Comparison of ENCODE assay signal across 7 cellular contexts in genomic region chr16:3022697-3023414, GRCh38. TPM values are rescaled to one million over a fixed set of nuclear protein-coding genes. Genes with fewer than 3 reads are reported as not detected.
DNase-seq lines count a peak whose midpoint lies in the region; ATAC-seq and TF ChIP-seq lines count a peak whose summit lies in the region.

No MANE protein-coding gene starts in this region.

- TF ChIP-seq POLR2A in ovary (IDR thresholded peaks at IDR 0.05) = no peak

- no peaks in the 10 kb centered on the region for H3K9me3 ChIP-seq in HAP-1
- no peaks in the 10 kb centered on the region for H3K9me3 ChIP-seq in SK-N-SH
- H3K9me3 ChIP-seq in ovary = no peaks in the 10 kb centered on the region

- CTCF ChIA-PET in SK-N-SH (lab: Yijun Ruan, JAX) = interaction anchor here (0.7 to 8.5 kb wide), 6 partner anchors 9 to 66 kb away, joined by 3 to 111 read pairs (median 4); no protein-coding TSS in a partner anchor

- 7% methylated on average over 8 of the region's 8 CpGs for WGBS in SK-N-SH (ENCODE audit: low lambda C conversion rate)
- 12 to 26% (median 20%) methylated on average over 8 of the region's 8 CpGs for WGBS in ovary, 3 donors

- POLR2A ChIA-PET in SK-N-SH (lab: Yijun Ruan, JAX) = no interaction called here

- DNase-seq in HAP-1 (ENCODE audit: low spot score in 2 of 2) (peak in 1 of 2 experiments; percentile 58), SK-N-SH (no peak), epithelial cell of proximal tubule (ENCODE audit: low read depth) (no peak), ovary (peak in 1 of 5 donors; percentile 53), sciatic nerve (ENCODE audit: low spot score) (no peak), iPS-NIHi11 (ENCODE audit: low spot score) (no peak)

- intact Hi-C loops in ovary (cut with DNase I) (loop anchor here in 1 of 4 donors (10.0 kb wide), 1 partner anchor 262 kb away; the partner anchor contains the start of gene ZNF263), sciatic nerve (cut with DNase I) (no loop called here)

- H2AFZ ChIP-seq in SK-N-SH (ENCODE audit: low read depth) = no peak overlapping the region

- TF ChIP-seq EP300 in SK-N-SH (IDR thresholded peaks at IDR 0.05; ENCODE audit: borderline replicate concordance in 1 of 2, low read depth in 1 of 2, low read length in 1 of 2) (no peak), ovary (IDR thresholded peaks at IDR 0.05) (no peak)

- H3K9me2 ChIP-seq in SK-N-SH = no peaks in the 10 kb centered on the region

- TF ChIP-seq CTCF in SK-N-SH (IDR thresholded peaks at IDR 0.05) (no peak), epithelial cell of proximal tubule (conservative IDR thresholded peaks at IDR 0.05; ENCODE audit: low read depth, low read length) (no peak), ovary (IDR thresholded peaks at IDR 0.05) (no peak)

- H3K9ac ChIP-seq in SK-N-SH = peak overlapping the region; percentile 100

- ATAC-seq in sciatic nerve = no peak
- ATAC-seq in HG03196 (IDR thresholded peaks at IDR 0.05; ENCODE audit: unreplicated experiment) = no peak

- TF ChIP-seq RAD21 in SK-N-SH (IDR thresholded peaks at IDR 0.05; ENCODE audit: low read length) = no peak

- peaks cover 23% of the 10 kb centered on the region for H3K4me1 ChIP-seq in HAP-1
- H3K4me1 ChIP-seq in SK-N-SH (ENCODE audit: control insufficient read depth in 1 of 2, insufficient read depth in 2 of 2, low read depth in 1 of 2, low read length in 1 of 2) = peaks cover 8 to 33% of the 10 kb centered on the region in 2 experiments; a peak in 3 of 4 replicates
- peaks cover 21% of the 10 kb centered on the region for H3K4me1 ChIP-seq in ovary (ENCODE audit: insufficient read depth)

- in situ Hi-C loops in HAP-1 (cut with MboI; ENCODE audit: low sequenced_read_pairs) = loop anchor here (5.0 kb wide), 1 partner anchor 51 kb away; no protein-coding TSS in a partner anchor

- peak overlapping the region; percentile 99 for H3K4me2 ChIP-seq in SK-N-SH

- H3K27me3 ChIP-seq in HAP-1 (ENCODE audit: low read depth) (no peaks in the 10 kb centered on the region), SK-N-SH (ENCODE audit: insufficient read depth) (no peaks in the 10 kb centered on the region), ovary (no peaks in the 10 kb centered on the region)

- H3F3A ChIP-seq in SK-N-SH (replicated peaks; ENCODE audit: insufficient read depth) = peaks cover 51% of the 10 kb centered on the region

- peaks cover 11% of the 10 kb centered on the region; the same call in 1 of the 2 replicates for H3K79me2 ChIP-seq in SK-N-SH (ENCODE audit: insufficient read depth)

- H3K36me3 ChIP-seq in HAP-1 (replicated peaks) (peaks cover 26% of the 10 kb centered on the region), SK-N-SH (replicated peaks in 1 of 2; ENCODE audit: control insufficient read depth in 1 of 2, insufficient read depth in 2 of 2, low read length in 1 of 2) (peaks cover 21 to 26% of the 10 kb centered on the region in 2 experiments), ovary (no peaks in the 10 kb centered on the region)

- H4K20me1 ChIP-seq in SK-N-SH (ENCODE audit: insufficient read depth) = peaks cover 10% of the 10 kb centered on the region

- peak overlapping the region; percentile 94 to 99 for H3K27ac ChIP-seq in SK-N-SH (ENCODE audit: low read depth in 2 of 2, low read length in 1 of 2)
- H3K27ac ChIP-seq in ovary = peak overlapping the region; percentile 91 to 92

- H3K4me3 ChIP-seq in HAP-1 (peak overlapping the region; percentile 90), SK-N-SH (ENCODE audit: low read depth in 2 of 2, low read length in 1 of 2) (peak overlapping the region; percentile 80 to 88), epithelial cell of proximal tubule (ENCODE audit: low read depth, low read length) (peak overlapping the region; percentile 81), ovary (peak overlapping the region; percentile 76)

TF ChIP-seq in SK-N-SH, 30 proteins besides CTCF, POLR2A, EP300 and RAD21:
- TF ChIP-seq MEF2A (IDR thresholded peaks at IDR 0.05; ENCODE audit: borderline replicate concordance, low read depth) (peak; percentile 31; the same call in 1 of the 2 replicates), ELF1 (IDR thresholded peaks at IDR 0.05) (peak; percentile 8; the same call in 1 of the 2 replicates), ZBTB33 (IDR thresholded peaks at IDR 0.05; ENCODE audit: borderline replicate concordance, low read depth) (0 out of 2 replicates have a peak, but pooled peaks have one; percentile 18), YY1 (IDR thresholded peaks at IDR 0.05; ENCODE audit: low read depth) (no peak; the same call in 1 of the 2 replicates), GABPA (IDR thresholded peaks at IDR 0.05; ENCODE audit: low read depth) (no peak), FOXM1 (IDR thresholded peaks at IDR 0.05; ENCODE audit: low read depth) (0 out of 2 replicates have a peak, but pooled peaks have one; percentile 9)

RNA-seq across cellular contexts. Expression of gene HCFC1R1, which starts 0.9 kb away (rescaled TPM):
- 34.7 and 54.9 TPM in 2 replicates for polyA plus RNA-seq in SK-N-SH (2012; rRNA removed)
- polyA plus RNA-seq in SK-N-SH (2012; cell fraction: cytosol; rRNA removed) = 28.1 and 29.7 TPM in 2 replicates
- polyA plus RNA-seq in SK-N-SH (2012; cell fraction: nucleus; rRNA removed) = 22.2 and 40.4 TPM in 2 replicates
- 14.3 and 39.0 TPM in 2 replicates for total RNA-seq in epithelial cell of proximal tubule
- total RNA-seq in ovary = 10 to 100 TPM; 15.9 to 73.1 (median 55.1) TPM
- 10 to 100 TPM; 27.5 to 82.0 TPM for polyA plus RNA-seq in ovary
- total RNA-seq in sciatic nerve = 65.9 TPM

RNA-seq across cellular contexts. Expression of gene THOC6, which starts 1.0 kb away (rescaled TPM):
- 35.7 and 37.7 TPM in 2 replicates for polyA plus RNA-seq in SK-N-SH (2012; rRNA removed)
- polyA plus RNA-seq in SK-N-SH (2012; cell fraction: cytosol; rRNA removed) = 11.7 and 20.7 TPM in 2 replicates
- polyA plus RNA-seq in SK-N-SH (2012; cell fraction: nucleus; rRNA removed) = 114 and 139 TPM in 2 replicates
- 19.0 and 24.2 TPM in 2 replicates for total RNA-seq in epithelial cell of proximal tubule
- total RNA-seq in ovary = 10 to 100 TPM in 6 of 7 donors, 1 to 10 TPM in 1; 6.7 to 21.0 (median 15.6) TPM
- 10 to 100 TPM in 1 of 2 donors, 1 to 10 TPM in 1; 3.5 to 14.3 TPM for polyA plus RNA-seq in ovary
- total RNA-seq in sciatic nerve = 13.6 TPM

RNA-seq across cellular contexts. Expression of gene TNFRSF12A, which starts 2.7 kb away (rescaled TPM):
- 374 and 393 TPM in 2 replicates for polyA plus RNA-seq in SK-N-SH (2012; rRNA removed)
- 170 and 271 TPM in 2 replicates for polyA plus RNA-seq in SK-N-SH (2012; cell fraction: cytosol; rRNA removed)
- 272 and 346 TPM in 2 replicates for polyA plus RNA-seq in SK-N-SH (2012; cell fraction: nucleus; rRNA removed)
- total RNA-seq in epithelial cell of proximal tubule = 451 and 701 TPM in 2 replicates
- 10 to 100 TPM in 2 of 7 donors, 1 to 10 TPM in 5; 3.7 to 52.5 (median 8.6) TPM for total RNA-seq in ovary
- polyA plus RNA-seq in ovary = 1 to 10 TPM; 7.9 to 8.1 TPM
- 13.6 TPM for total RNA-seq in sciatic nerve

RNA-seq across cellular contexts. Expression of gene CLDN6, which starts 4.9 kb away (rescaled TPM):
- polyA plus RNA-seq in SK-N-SH (2012; rRNA removed) (0.20 and 0.24 TPM in 2 replicates), ovary (not detected)
- 0.20 and 0.22 TPM in 2 replicates for polyA plus RNA-seq in SK-N-SH (2012; cell fraction: cytosol; rRNA removed)
- 0.29 and 0.59 TPM in 2 replicates for polyA plus RNA-seq in SK-N-SH (2012; cell fraction: nucleus; rRNA removed)
- total RNA-seq in epithelial cell of proximal tubule (255 and 813 TPM in 2 replicates), ovary (1 to 10 TPM in 1 of 7 donors, not detected in 6; 1.8 TPM), sciatic nerve (not detected)

RNA-seq across cellular contexts. Expression of gene CLDN9, which starts 10.1 kb away (rescaled TPM):
- polyA plus RNA-seq in SK-N-SH (2012; rRNA removed) (0.08 TPM in 1 of 2 replicates, not detected in the other), ovary (not detected)
- polyA plus RNA-seq in SK-N-SH (2012; cell fraction: cytosol; rRNA removed) = not detected in 2 replicates
- polyA plus RNA-seq in SK-N-SH (2012; cell fraction: nucleus; rRNA removed) = 0.52 and 0.67 TPM in 2 replicates
- total RNA-seq in epithelial cell of proximal tubule (0.29 and 3.5 TPM in 2 replicates), ovary (under 1 TPM in 4 of 7 donors, not detected in 3; 0.11 to 0.24 (median 0.19) TPM), sciatic nerve (0.53 TPM)
